In the genomic region with DNA sequence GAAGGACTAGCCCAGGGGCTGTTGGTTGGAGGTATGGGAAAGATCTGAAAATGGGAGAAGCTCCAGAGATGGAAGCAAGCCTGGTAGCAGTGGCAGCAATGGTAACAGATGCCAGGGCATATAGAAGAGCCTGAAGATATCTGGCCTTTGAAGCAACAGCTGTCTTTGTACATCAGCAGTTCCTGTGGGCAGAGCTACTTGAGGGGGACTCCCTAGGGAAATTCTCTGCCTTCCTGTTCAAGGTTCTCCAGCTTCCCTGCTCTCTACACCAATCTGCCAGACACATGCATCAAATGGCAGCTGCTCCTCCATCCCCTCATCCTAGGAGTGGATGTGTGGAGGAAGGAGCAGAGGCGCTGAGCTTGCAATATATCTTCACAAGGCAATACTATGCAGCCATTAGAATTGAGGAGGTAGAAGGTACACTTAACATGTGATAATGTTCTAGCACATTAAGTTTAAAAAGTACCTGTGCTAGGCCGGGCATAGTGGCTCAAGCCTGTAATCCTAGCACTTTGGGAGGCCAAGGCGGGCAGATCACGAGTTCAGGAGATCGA, we compare ENCODE assay signal across 11 cellular contexts. TPM values are rescaled to one million over a fixed set of nuclear protein-coding genes. Genes with fewer than 3 reads are reported as not detected.
DNase-seq lines count a peak whose midpoint lies in the region; ATAC-seq and TF ChIP-seq lines count a peak whose summit lies in the region.
"Had no signal": no experiment of that assay in that cellular context is flagged by ENCODE, and none has a peak within 500 bp of the region (broad histone marks: within the 10 kb centered on the region; RNA-seq: fewer than 3 reads in every experiment).

No MANE protein-coding gene starts in this region.

- H3K9ac ChIP-seq in BLaER1: peak overlapping the region; percentile 95; the same call in 1 of the 2 replicates
- no peak overlapping the region for H3K9ac ChIP-seq in DND-41 (ENCODE audit: low read depth, low read length)
- no peak overlapping the region for H3K9ac ChIP-seq in mesendoderm (ENCODE audit: low read length)

- no peak overlapping the region for H3K18ac ChIP-seq in mesendoderm (ENCODE audit: low read length)

- no peak overlapping the region for H3K56ac ChIP-seq in mesendoderm (ENCODE audit: low read length)

- H3K79me1 ChIP-seq in mesendoderm (ENCODE audit: low read length): no peaks in the 10 kb centered on the region

- no peaks in the 10 kb centered on the region for H3K9me3 ChIP-seq in BLaER1
- H3K9me3 ChIP-seq in DND-41 (ENCODE audit: insufficient read depth, low read length, severe bottlenecking): no peaks in the 10 kb centered on the region
- H3K9me3 ChIP-seq in BE2C: no peaks in the 10 kb centered on the region

- H3K36me3 ChIP-seq in BLaER1 (peaks cover 8% of the 10 kb centered on the region; the same call in 1 of the 2 replicates), DND-41 (ENCODE audit: insufficient read depth, low read length) (peaks cover 11% of the 10 kb centered on the region), BE2C (no peaks in the 10 kb centered on the region), mesendoderm (ENCODE audit: control insufficient read depth, insufficient read depth, low read length) (no peaks in the 10 kb centered on the region)

- no CpG with 5 or more reads among the region's 5 CpGs for WGBS in mesendoderm (ENCODE audit: extremely low coverage, insufficient coverage, low lambda C conversion rate)

- H3K27me3 ChIP-seq in BLaER1 (no peaks in the 10 kb centered on the region), DND-41 (ENCODE audit: insufficient read depth, low read length, poor library complexity) (no peaks in the 10 kb centered on the region), BE2C (no peaks in the 10 kb centered on the region), mesendoderm (ENCODE audit: insufficient read depth, low read length, poor library complexity) (no peaks in the 10 kb centered on the region)

- peaks cover 77% of the 10 kb centered on the region for H3K4me1 ChIP-seq in BLaER1
- H3K4me1 ChIP-seq in DND-41 (ENCODE audit: insufficient read depth, low read length): peaks cover 31% of the 10 kb centered on the region
- no peaks in the 10 kb centered on the region for H3K4me1 ChIP-seq in BE2C
- peaks cover 5% of the 10 kb centered on the region for H3K4me1 ChIP-seq in mesendoderm (ENCODE audit: control insufficient read depth, low read depth, low read length)

- H4K20me1 ChIP-seq in BLaER1 (no peaks in the 10 kb centered on the region), DND-41 (ENCODE audit: insufficient read depth, low read length) (no peaks in the 10 kb centered on the region)

- H3K79me2 ChIP-seq in DND-41 (ENCODE audit: insufficient read depth, low read length) (peaks cover 26% of the 10 kb centered on the region), mesendoderm (ENCODE audit: control insufficient read depth, insufficient read depth, low read length) (no peaks in the 10 kb centered on the region)

- peak overlapping the region; percentile 88 for H3K4me3 ChIP-seq in BLaER1
- H3K4me3 ChIP-seq in DND-41 (ENCODE audit: low read depth in 1 of 2, low read length in 2 of 2): no peak overlapping the region
- H3K4me3 ChIP-seq in BE2C (ENCODE audit: low read depth, low read length): no peak overlapping the region
- no peak overlapping the region for H3K4me3 ChIP-seq in mesendoderm (ENCODE audit: low read length)

- no peak overlapping the region for H3K23ac ChIP-seq in mesendoderm (ENCODE audit: low read length)

- H3K4me2 ChIP-seq in BLaER1 (peak overlapping the region; percentile 94), DND-41 (ENCODE audit: insufficient read depth, low read length) (peak overlapping the region; percentile 35; the same call in 1 of the 2 replicates), mesendoderm (ENCODE audit: low read length) (no peak overlapping the region)

- H2BK15ac ChIP-seq in mesendoderm (replicated peaks; ENCODE audit: low read depth): no peak overlapping the region

- H2AFZ ChIP-seq in DND-41 (ENCODE audit: low read depth, low read length): no peak overlapping the region

- no peak overlapping the region for H4K5ac ChIP-seq in mesendoderm (ENCODE audit: low read length)

- no peak overlapping the region for H3K4ac ChIP-seq in mesendoderm (ENCODE audit: low read depth, low read length)

- H3K27ac ChIP-seq in BLaER1 (peak overlapping the region; percentile 96), DND-41 (ENCODE audit: low read length) (no peak overlapping the region), mesendoderm (ENCODE audit: low read depth, low read length) (no peak overlapping the region)

- H4K8ac ChIP-seq in mesendoderm (ENCODE audit: low read depth, low read length): no peak overlapping the region

- TF ChIP-seq CTCF in DND-41 (IDR thresholded peaks at IDR 0.05; ENCODE audit: borderline replicate concordance, extremely low read depth, low read length, poor library complexity, severe bottlenecking) (no peak), BE2C (IDR thresholded peaks at IDR 0.05; ENCODE audit: low read depth, low read length) (no peak)

- no peak overlapping the region for H2AK5ac ChIP-seq in mesendoderm (ENCODE audit: low read length)

- peak; percentile 26 for DNase-seq in DND-41
- DNase-seq in NCI-H524 treated with DMSO at 0.1 percent for 48 hours (lab: John Stamatoyannopoulos, UW): peak; percentile 95
- peak; percentile 21 for DNase-seq in germinal center (ENCODE audit: low spot score)
- DNase-seq in BE2C: no peak
- DNase-seq in mesendoderm: no peak
- DNase-seq in NCI-H345 (lab: John Stamatoyannopoulos, UW): no peak
- no peak for DNase-seq in occipital lobe (lab: John Stamatoyannopoulos, UW)
- DNase-seq: hippocampal formation, NCI-H2029 had no signal

- no peak overlapping the region for H2BK5ac ChIP-seq in mesendoderm (ENCODE audit: low read length)

- ATAC-seq in DND-41 (ENCODE audit: insufficient read depth, low read depth): 0 out of 3 replicates have a peak, but pooled peaks have one; percentile 9
- ATAC-seq: PC-3 had no signal

- no peak overlapping the region for H2BK120ac ChIP-seq in mesendoderm (ENCODE audit: low read depth, low read length)

RNA-seq across cellular contexts. Expression of a gene that starts 2.2 kb away (rescaled TPM):
- polyA plus RNA-seq in BE2C (2012; ENCODE audit: insufficient read depth, insufficient read length, low read depth): 2.6 TPM
- polyA plus RNA-seq in mesendoderm (2013, experiment 1 of 2): 16.0 TPM
- 16.7 TPM for polyA plus RNA-seq in mesendoderm (2013, experiment 2 of 2)
- total RNA-seq in occipital lobe: 4.7 TPM

RNA-seq across cellular contexts. Expression of a gene that starts 48.8 kb away (rescaled TPM):
- 6.1 TPM for polyA plus RNA-seq in BE2C (2012; ENCODE audit: insufficient read depth, insufficient read length, low read depth)
- polyA plus RNA-seq in mesendoderm (2013, experiment 1 of 2): 8.5 TPM
- 9.1 TPM for polyA plus RNA-seq in mesendoderm (2013, experiment 2 of 2)
- 38.1 TPM for total RNA-seq in occipital lobe

RNA-seq across cellular contexts. Expression of a gene that starts 53.4 kb away (rescaled TPM):
- polyA plus RNA-seq in BE2C (2012; ENCODE audit: insufficient read depth, insufficient read length, low read depth): 3.1 TPM
- 5.2 TPM for polyA plus RNA-seq in mesendoderm (2013, experiment 1 of 2)
- 5.2 TPM for polyA plus RNA-seq in mesendoderm (2013, experiment 2 of 2)
- total RNA-seq in occipital lobe: 3.1 TPM
- total RNA-seq: PC-3 had no signal

Comparison
In these comparisons a context has a peak if more than half of its experiments do, and no peak if none do; other contexts are left out.
1. DNase-seq: peak in DND-41 (single experiment), NCI-H524 treated with DMSO at 0.1 percent for 48 hours (single experiment) and germinal center (single experiment); none in BE2C (single experiment), mesendoderm (single experiment), NCI-H345 (single experiment) and occipital lobe (single experiment).